1 cellular context compared by ENCODE assay signal in the genomic region with DNA sequence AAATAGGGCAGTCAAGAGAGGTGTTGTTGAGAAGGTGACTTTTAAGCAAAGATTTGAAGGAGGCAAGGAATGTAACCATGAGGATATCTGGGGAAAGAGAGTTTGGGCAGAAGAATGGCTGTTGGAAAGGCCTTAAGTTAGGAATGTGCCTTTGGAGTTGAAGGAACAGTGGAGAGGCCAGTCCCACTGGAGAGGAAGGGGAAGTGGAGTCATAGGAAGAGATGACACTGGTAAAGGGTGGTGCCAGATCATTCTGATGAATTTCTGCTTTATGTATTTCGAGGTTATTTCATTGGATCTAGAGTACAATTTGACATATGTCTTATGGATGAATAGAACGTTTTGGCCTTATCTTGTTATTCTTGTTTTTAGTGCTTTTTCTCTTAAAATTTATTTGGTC.
TF ChIP-seq lines count a peak whose summit lies in the region.

No MANE protein-coding gene starts in this region.

TF ChIP-seq in IMR-90, 13 proteins besides CTCF, POLR2A, EP300 and RAD21:
- no peak for TF ChIP-seq BHLHE40 (IDR thresholded peaks at IDR 0.05; ENCODE audit: low read depth, low read length)
- no peak for TF ChIP-seq MXI1 (IDR thresholded peaks at IDR 0.05; ENCODE audit: borderline replicate concordance, low read depth, low read length)
- TF ChIP-seq CHD1 (IDR thresholded peaks at IDR 0.05; ENCODE audit: low read depth, low read length): no peak
- TF ChIP-seq MAZ (IDR thresholded peaks at IDR 0.05; ENCODE audit: borderline replicate concordance, low read depth, low read length): no peak
- no peak for TF ChIP-seq NFE2L2 (IDR thresholded peaks at IDR 0.05; ENCODE audit: low read depth, low read length)
- TF ChIP-seq RCOR1 (IDR thresholded peaks at IDR 0.05; ENCODE audit: insufficient replicate concordance, low read length): no peak
- TF ChIP-seq, protein P1, sequence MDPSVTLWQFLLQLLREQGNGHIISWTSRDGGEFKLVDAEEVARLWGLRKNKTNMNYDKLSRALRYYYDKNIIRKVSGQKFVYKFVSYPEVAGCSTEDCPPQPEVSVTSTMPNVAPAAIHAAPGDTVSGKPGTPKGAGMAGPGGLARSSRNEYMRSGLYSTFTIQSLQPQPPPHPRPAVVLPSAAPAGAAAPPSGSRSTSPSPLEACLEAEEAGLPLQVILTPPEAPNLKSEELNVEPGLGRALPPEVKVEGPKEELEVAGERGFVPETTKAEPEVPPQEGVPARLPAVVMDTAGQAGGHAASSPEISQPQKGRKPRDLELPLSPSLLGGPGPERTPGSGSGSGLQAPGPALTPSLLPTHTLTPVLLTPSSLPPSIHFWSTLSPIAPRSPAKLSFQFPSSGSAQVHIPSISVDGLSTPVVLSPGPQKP (IDR thresholded peaks at IDR 0.05; ENCODE audit: borderline replicate concordance, low read depth, low read length): no peak
- no peak for TF ChIP-seq CEBPB (IDR thresholded peaks at IDR 0.05; ENCODE audit: low read depth, low read length)
- TF ChIP-seq RFX5 (IDR thresholded peaks at IDR 0.05; ENCODE audit: low read depth, low read length): no peak
- no peak for TF ChIP-seq MAFK (IDR thresholded peaks at IDR 0.05; ENCODE audit: low read depth, low read length)
- TF ChIP-seq, protein P2, sequence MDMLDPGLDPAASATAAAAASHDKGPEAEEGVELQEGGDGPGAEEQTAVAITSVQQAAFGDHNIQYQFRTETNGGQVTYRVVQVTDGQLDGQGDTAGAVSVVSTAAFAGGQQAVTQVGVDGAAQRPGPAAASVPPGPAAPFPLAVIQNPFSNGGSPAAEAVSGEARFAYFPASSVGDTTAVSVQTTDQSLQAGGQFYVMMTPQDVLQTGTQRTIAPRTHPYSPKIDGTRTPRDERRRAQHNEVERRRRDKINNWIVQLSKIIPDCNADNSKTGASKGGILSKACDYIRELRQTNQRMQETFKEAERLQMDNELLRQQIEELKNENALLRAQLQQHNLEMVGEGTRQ (IDR thresholded peaks at IDR 0.05; ENCODE audit: low read depth, low read length): no peak
- no peak for TF ChIP-seq SMC3 (IDR thresholded peaks at IDR 0.05; ENCODE audit: low read depth, low read length)
- TF ChIP-seq FOS (IDR thresholded peaks at IDR 0.05; ENCODE audit: low read depth, low read length): no peak
TF ChIP-seq in IMR-90: peak in this region for 0.
